In the genomic region with DNA sequence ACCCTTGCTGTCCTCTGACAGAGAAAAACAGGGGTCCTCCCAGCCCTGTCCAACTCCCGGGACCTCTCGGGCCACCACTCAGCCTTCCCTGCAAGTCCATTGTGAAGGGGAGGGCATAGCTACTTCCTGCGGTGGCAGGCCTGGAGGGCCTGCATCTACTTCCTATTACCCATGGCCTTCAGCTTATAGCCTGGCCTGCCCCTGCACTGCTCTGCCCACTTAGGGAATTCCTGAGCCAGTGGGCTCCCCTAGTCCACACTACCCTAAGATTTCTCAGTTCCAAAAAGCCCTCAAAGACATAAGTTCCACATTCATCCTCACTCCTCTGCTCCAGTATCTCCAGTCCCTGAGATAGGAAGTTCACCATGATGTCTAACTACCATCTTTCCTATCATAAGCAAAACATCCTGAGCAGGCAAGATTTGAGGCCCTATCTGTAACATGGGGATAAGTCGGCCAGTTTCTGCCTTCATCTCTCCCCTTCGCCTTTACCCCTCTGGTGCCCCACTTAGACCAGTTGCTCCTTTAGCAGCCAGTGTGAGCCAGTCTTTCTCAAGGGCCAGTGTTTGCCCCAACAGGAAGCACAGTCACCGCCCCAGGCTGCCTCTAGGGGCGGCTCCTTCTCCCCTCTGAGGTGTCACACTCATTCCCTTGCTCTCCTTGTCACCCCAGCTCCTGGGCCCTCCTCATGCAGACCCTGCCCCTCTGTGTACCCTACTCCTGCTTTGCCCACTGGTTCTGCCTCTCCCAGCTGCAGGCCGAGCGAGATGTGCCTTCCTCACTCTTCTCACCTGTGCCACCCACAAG, we compare ENCODE assay signal across 8 cellular contexts. TPM values are rescaled to one million over a fixed set of nuclear protein-coding genes. Genes with fewer than 3 reads are reported as not detected.
DNase-seq lines count a peak whose midpoint lies in the region; ATAC-seq lines count a peak whose summit lies in the region.

No MANE protein-coding gene starts in this region.

- no peak overlapping the region for H3K23ac ChIP-seq in trophoblast cell (ENCODE audit: low read length)

- H3K79me1 ChIP-seq in trophoblast cell (ENCODE audit: low read length): peaks cover 13% of the 10 kb centered on the region

- H4K12ac ChIP-seq in trophoblast cell (ENCODE audit: low read depth, low read length): no peak overlapping the region

- H3K27me3 ChIP-seq in effector memory CD4-positive, alpha-beta T cell (replicated peaks; ENCODE audit: control insufficient read depth, insufficient read depth, low read length, poor library complexity, severe bottlenecking): no peaks in the 10 kb centered on the region
- no peaks in the 10 kb centered on the region for H3K27me3 ChIP-seq in trophoblast cell (ENCODE audit: insufficient read depth, low read length)

- peak overlapping the region; percentile 33 for H3K14ac ChIP-seq in trophoblast cell (ENCODE audit: low read length)

- H3K18ac ChIP-seq in trophoblast cell (ENCODE audit: low read length): peak overlapping the region; percentile 46

- ATAC-seq in activated CD4-positive, CD25-positive, alpha-beta regulatory T cell treated with anti-CD3 and anti-CD28 coated beads, Interleukin-2, amount 50 U/mL, for 24 hours: peak; percentile 22 to 29

- no peaks in the 10 kb centered on the region for H3K9me3 ChIP-seq in effector memory CD4-positive, alpha-beta T cell (ENCODE audit: control insufficient read depth, low read length)
- H3K9me3 ChIP-seq in trophoblast cell (ENCODE audit: insufficient read depth, low read depth, low read length): no peaks in the 10 kb centered on the region

- peaks cover 10% of the 10 kb centered on the region for H3K36me3 ChIP-seq in effector memory CD4-positive, alpha-beta T cell (ENCODE audit: control insufficient read depth, insufficient read depth, low read length)
- peaks cover 14 to 18% of the 10 kb centered on the region in 2 experiments for H3K36me3 ChIP-seq in trophoblast cell (ENCODE audit: control insufficient read depth in 1 of 2, insufficient read depth in 2 of 2, low read length in 2 of 2)

- no peak overlapping the region for H3K4me2 ChIP-seq in trophoblast cell (ENCODE audit: low read length)

- peak overlapping the region; percentile 19 for H3K4me3 ChIP-seq in effector memory CD4-positive, alpha-beta T cell (ENCODE audit: insufficient read depth, low read depth, low read length, poor library complexity, severe bottlenecking)
- H3K4me3 ChIP-seq in trophoblast cell (ENCODE audit: low read depth, low read length): no peak overlapping the region

- peaks cover 93% of the 10 kb centered on the region for H3K4me1 ChIP-seq in effector memory CD4-positive, alpha-beta T cell (ENCODE audit: control insufficient read depth, insufficient read depth, low read length, poor library complexity, severe bottlenecking)
- H3K4me1 ChIP-seq in trophoblast cell (ENCODE audit: control insufficient read depth in 1 of 2, insufficient read depth in 2 of 2, low read length in 2 of 2): peaks cover 49 to 52% of the 10 kb centered on the region in 2 experiments

- H3K27ac ChIP-seq in effector memory CD4-positive, alpha-beta T cell (ENCODE audit: insufficient read depth, low read length, poor library complexity, severe bottlenecking): peak overlapping the region; percentile 98
- H3K27ac ChIP-seq in trophoblast cell (ENCODE audit: low read depth, low read length): no peak overlapping the region

- H2BK12ac ChIP-seq in trophoblast cell (ENCODE audit: low read length): no peak overlapping the region

- no peak overlapping the region for H4K8ac ChIP-seq in trophoblast cell (ENCODE audit: low read depth, low read length)

- H3K4ac ChIP-seq in trophoblast cell (ENCODE audit: low read depth, low read length): peak overlapping the region; percentile 83

- H3K9ac ChIP-seq in trophoblast cell (ENCODE audit: low read length): no peak overlapping the region

- H2AK5ac ChIP-seq in trophoblast cell (ENCODE audit: low read length): peak overlapping the region; percentile 52

- H3K79me2 ChIP-seq in trophoblast cell (ENCODE audit: control insufficient read depth, insufficient read depth, low read length, poor library complexity): peaks cover 42% of the 10 kb centered on the region

- H2AFZ ChIP-seq in trophoblast cell (ENCODE audit: insufficient read depth, low read length, poor library complexity): peak overlapping the region; percentile 63

- no CpG with 5 or more reads among the region's 9 CpGs for WGBS in trophoblast cell (ENCODE audit: extremely low coverage, insufficient coverage, insufficient read length)

- peak overlapping the region; percentile 23 for H2BK5ac ChIP-seq in trophoblast cell (ENCODE audit: low read depth, low read length, poor library complexity)

- no peak overlapping the region for H4K91ac ChIP-seq in trophoblast cell (ENCODE audit: low read depth, low read length)

- DNase-seq in 8988T (peak; percentile 72), HCEC 1CT (peak; percentile 56), trophoblast cell (peak in 1 of 2 donors; percentile 13), NCI-H1694 treated with DMSO at 0.1 percent for 48 hours (lab: John Stamatoyannopoulos, UW) (no peak), hepatic stellate cell (ENCODE audit: low spot score) (no peak), GOT3 (lab: John Stamatoyannopoulos, UW) (no peak)
- peak in 2 of 3 donors; percentile 39 for DNase-seq in effector memory CD4-positive, alpha-beta T cell

- no peak overlapping the region for H2BK120ac ChIP-seq in trophoblast cell (ENCODE audit: insufficient read depth, low read length, poor library complexity)

RNA-seq across cellular contexts. Expression of a gene that starts 10.9 kb away (rescaled TPM):
- polyA plus RNA-seq in trophoblast cell (2013): 47.8 and 51.3 TPM in 2 replicates

RNA-seq across cellular contexts. Expression of a gene that starts 35.7 kb away (rescaled TPM):
- 4.7 and 4.8 TPM in 2 replicates for polyA plus RNA-seq in trophoblast cell (2013)

RNA-seq across cellular contexts. Expression of a gene that starts 50.1 kb away (rescaled TPM):
- 0.68 and 0.78 TPM in 2 replicates for polyA plus RNA-seq in trophoblast cell (2013)

Comparison
In these comparisons a context has a peak if more than half of its experiments do, and no peak if none do; other contexts are left out.
1. DNase-seq: peak in 8988T (single experiment), HCEC 1CT (single experiment) and effector memory CD4-positive, alpha-beta T cell (2 of 3); none in NCI-H1694 treated with DMSO at 0.1 percent for 48 hours (single experiment), hepatic stellate cell (single experiment) and GOT3 (single experiment).